In the genomic region with DNA sequence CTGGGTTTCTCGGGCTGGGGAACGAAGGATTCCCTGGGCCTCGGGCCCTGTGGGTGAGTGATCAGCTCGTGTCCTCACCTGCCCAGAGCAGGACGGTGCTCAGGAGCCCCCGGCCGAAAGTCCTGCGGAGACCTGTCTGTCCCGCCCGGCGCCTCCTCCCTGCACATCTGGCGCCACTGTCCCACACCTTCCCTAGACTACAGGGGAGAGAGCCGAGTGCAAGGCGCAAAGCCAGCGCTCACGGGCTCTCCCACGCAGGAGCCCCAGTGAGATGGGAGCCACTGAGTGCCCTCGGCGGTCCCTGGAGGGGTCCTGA, we compare ENCODE assay signal across 15 cellular contexts. TPM values are rescaled to one million over a fixed set of nuclear protein-coding genes. Genes with fewer than 3 reads are reported as not detected.
DNase-seq lines count a peak whose midpoint lies in the region; ATAC-seq and TF ChIP-seq lines count a peak whose summit lies in the region.
"Had no signal": no experiment of that assay in that cellular context is flagged by ENCODE, and none has a peak within 500 bp of the region (broad histone marks: within the 10 kb centered on the region; RNA-seq: fewer than 3 reads in every experiment).

No MANE protein-coding gene starts in this region.

- H4K8ac ChIP-seq in H9 (replicated peaks; ENCODE audit: insufficient read length, low read depth, low read length) = no peak overlapping the region

- no peak overlapping the region for H3K4me2 ChIP-seq in H9 (ENCODE audit: insufficient read depth, insufficient read length, low read length)
- H3K4me2 ChIP-seq: GM23338 had no signal

- H3K56ac ChIP-seq in H9 (ENCODE audit: insufficient read length, low read depth, low read length) = no peak overlapping the region

- H3K27ac ChIP-seq in H9 (ENCODE audit: insufficient read length, low read depth, low read length) = no peak overlapping the region

- H3K4me1 Mint-ChIP-seq in H9 = no peaks in the 10 kb centered on the region
- H3K4me1 Mint-ChIP-seq: GM23338 had no signal

- H2BK120ac ChIP-seq in H9 (ENCODE audit: low read depth, low read length, poor library complexity, severe bottlenecking) = no peak overlapping the region

- no peak overlapping the region; a peak in 1 of 7 replicates for H3K27ac Mint-ChIP-seq in H9
- H3K27ac Mint-ChIP-seq: CD4-positive, CD25-positive, alpha-beta regulatory T cell; GM23338 had no signal

- H2AFZ ChIP-seq in H9 (ENCODE audit: low read length) = no peak overlapping the region
- H2AFZ ChIP-seq: GM23338 had no signal

- no peaks in the 10 kb centered on the region for H3K79me1 ChIP-seq in H9 (ENCODE audit: insufficient read depth, low read depth, low read length, poor library complexity, severe bottlenecking)

- no peak overlapping the region for H3K4ac ChIP-seq in H9 (ENCODE audit: low read depth, low read length)

- H3K9me3 Mint-ChIP-seq in H9 = no peaks in the 10 kb centered on the region
- H3K9me3 Mint-ChIP-seq: CD4-positive, CD25-positive, alpha-beta regulatory T cell; GM23338 had no signal

- no peak overlapping the region for H3K14ac ChIP-seq in H9 (ENCODE audit: insufficient read depth, low read length)

- no peak overlapping the region for H2BK15ac ChIP-seq in H9 (ENCODE audit: low read depth, low read length)

- H4K5ac ChIP-seq in H9 (ENCODE audit: insufficient read length, low read depth, low read length) = no peak overlapping the region

- H3K4me1 ChIP-seq in H9 (ENCODE audit: insufficient read depth, low read length) = no peaks in the 10 kb centered on the region
- H3K4me1 ChIP-seq: HAP-1 had no signal

- no peaks in the 10 kb centered on the region for H3K9me3 ChIP-seq in H9 (ENCODE audit: control insufficient read depth, low read depth, low read length)
- H3K9me3 ChIP-seq: BLaER1 treated with 17β-estradiol and CSF1 and Interleukin-3, amounts not matched to agents 10 nM and 100 nM; HAP-1 had no signal

- no peaks in the 10 kb centered on the region for H3K27me3 ChIP-seq in H9 (ENCODE audit: insufficient read depth, low read length)
- H3K27me3 ChIP-seq: BLaER1 treated with 17β-estradiol and CSF1 and Interleukin-3, amounts not matched to agents 10 nM and 100 nM had no signal

- H2BK20ac ChIP-seq in H9 (ENCODE audit: low read depth, low read length, poor library complexity, severe bottlenecking) = no peak overlapping the region

- H3K23ac ChIP-seq in H9 (ENCODE audit: insufficient read length, low read depth, low read length) = no peak overlapping the region

- no peak for TF ChIP-seq CTCF in H9 (conservative IDR thresholded peaks at IDR 0.05)

- H3K27me3 Mint-ChIP-seq in H9 (ENCODE audit: low read depth) = no peaks in the 10 kb centered on the region
- H3K27me3 Mint-ChIP-seq: CD4-positive, CD25-positive, alpha-beta regulatory T cell had no signal

- H3K36me3 Mint-ChIP-seq in H9 (ENCODE audit: insufficient read depth in 1 of 3, low read depth in 3 of 3) = peaks cover 10 to 20% (median 18%) of the 10 kb centered on the region in 3 experiments; a peak in 6 of 7 replicates
- H3K36me3 Mint-ChIP-seq: CD4-positive, CD25-positive, alpha-beta regulatory T cell had no signal

- no peak overlapping the region for H3K18ac ChIP-seq in H9 (ENCODE audit: insufficient read length, low read depth, low read length)

- no peak overlapping the region for H4K91ac ChIP-seq in H9 (ENCODE audit: insufficient read length, low read depth, low read length)

- H2AK5ac ChIP-seq in H9 (ENCODE audit: insufficient read length, low read length) = no peak overlapping the region

- H3K79me2 ChIP-seq in H9 (ENCODE audit: insufficient read depth, low read length) = no peaks in the 10 kb centered on the region

- no peak overlapping the region for H3K4me3 Mint-ChIP-seq in H9
- H3K4me3 Mint-ChIP-seq: CD4-positive, CD25-positive, alpha-beta regulatory T cell; GM23338 had no signal

- no peak overlapping the region for H3K9ac ChIP-seq in H9 (ENCODE audit: extremely low read depth, insufficient read length, low read length)

- H3K23me2 ChIP-seq in H9 (ENCODE audit: insufficient read length, low read depth, low read length, poor library complexity, severe bottlenecking) = no peaks in the 10 kb centered on the region

- ATAC-seq in Right ventricle myocardium superior (ENCODE audit: poor library complexity) = no peak
- no peak for ATAC-seq in left cardiac atrium
- ATAC-seq in esophagus mucosa = peak; percentile 45
- ATAC-seq in GM21367 (IDR thresholded peaks at IDR 0.05; ENCODE audit: unreplicated experiment) = no peak
- ATAC-seq: GM23338 had no signal

- H3T11ph ChIP-seq in H9 (ENCODE audit: low read length) = no peak overlapping the region

- no peak overlapping the region for H2BK5ac ChIP-seq in H9 (ENCODE audit: insufficient read length, low read length)

- intact Hi-C loops in Right ventricle myocardium superior (cut with DNase I) (no loop called here), left cardiac atrium (cut with DNase I) (loop anchor here in 1 of 2 donors (10.0 kb wide), 1 partner anchor 50 kb away; no protein-coding TSS in a partner anchor), posterior vena cava (cut with DNase I) (no loop called here)

- H4K20me1 ChIP-seq in H9 (ENCODE audit: control insufficient read depth, insufficient read depth, insufficient read length) = no peaks in the 10 kb centered on the region

- peak; percentile 41 for DNase-seq in Right ventricle myocardium superior
- DNase-seq in left cardiac atrium = no peak
- peak; percentile 27 for DNase-seq in H9
- DNase-seq in posterior vena cava (ENCODE audit: low spot score) = peak; percentile 42
- no peak for DNase-seq in T1000 (lab: John Stamatoyannopoulos, UW)
- DNase-seq: 8988T; CD4-positive, CD25-positive, alpha-beta regulatory T cell; DMS53; GF-D8 had no signal

- no peak overlapping the region for H2BK12ac ChIP-seq in H9 (ENCODE audit: insufficient read length, low read depth, low read length)

- no CpG with 5 or more reads among the region's 19 CpGs for WGBS in H9 (ENCODE audit: extremely low coverage, insufficient read length, low lambda C conversion rate)

RNA-seq across cellular contexts. Expression of gene TEX22, which starts 13.1 kb away (rescaled TPM):
- total RNA-seq in Right ventricle myocardium superior (1.9 TPM), left cardiac atrium (1 to 10 TPM in 1 of 2 donors, under 1 TPM in 1; 0.77 to 1.6 TPM), H9 (2021) (0.50 and 0.83 TPM in 2 replicates), esophagus mucosa (2.0 TPM), posterior vena cava (under 1 TPM; 0.23 to 0.71 TPM)
- total RNA-seq: HT-29 had no signal

RNA-seq across cellular contexts. Expression of gene MTA1, which starts 34.3 kb away (rescaled TPM):
- total RNA-seq in Right ventricle myocardium superior (191 TPM), left cardiac atrium (100 to 1,000 TPM in 1 of 2 donors, 10 to 100 TPM in 1; 99.5 to 115 TPM), H9 (2021) (222 and 230 TPM in 2 replicates), esophagus mucosa (30.9 TPM), posterior vena cava (10 to 100 TPM; 60.7 to 62.0 TPM)

Comparison
In these comparisons a context has a peak if more than half of its experiments do, and no peak if none do; other contexts are left out.
1. DNase-seq: peak in Right ventricle myocardium superior (single experiment), H9 (single experiment) and posterior vena cava (single experiment); none in left cardiac atrium (single experiment) and T1000 (single experiment).